29 cellular contexts compared by ENCODE assay signal in the genomic region with DNA sequence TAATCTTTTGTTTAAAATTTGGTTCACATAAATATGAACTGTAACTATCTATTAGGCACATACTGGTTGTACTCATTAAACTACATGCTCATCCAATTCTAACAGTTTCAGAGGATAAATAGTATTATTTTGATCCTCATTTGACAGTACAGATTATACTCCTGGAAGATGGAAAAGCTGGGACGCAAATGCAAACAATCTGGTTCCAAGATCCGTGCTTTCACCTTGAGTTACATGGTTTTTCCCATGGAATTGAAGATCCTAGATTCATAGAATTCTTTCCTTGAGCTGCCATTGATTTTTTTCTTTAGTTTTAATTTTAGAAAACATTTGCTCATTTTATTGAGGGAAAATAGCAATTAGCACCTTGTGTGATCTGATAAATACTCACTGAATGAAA.
"Had no signal": no experiment of that assay in that cellular context is flagged by ENCODE, and none has a peak within 500 bp of the region (broad histone marks: within the 10 kb centered on the region; RNA-seq: fewer than 3 reads in every experiment).

No MANE protein-coding gene starts in this region.

- H3K4me1 ChIP-seq: stomach, testis, transverse colon, upper lobe of right lung, uterus, vagina had no signal

- H3K4me1 Mint-ChIP-seq: stimulated activated effector memory CD8-positive, alpha-beta T cell treated with anti-CD3 and anti-CD28 coated beads, Interleukin-12 subunit alpha, Interleukin-12 subunit beta, amount 100 ng/mL, for 72 hours; stimulated activated memory B cell treated with anti-CD40 and anti-IgM and Interleukin-4, amounts not matched to agents 10 μg/mL and 1 μg/mL and 100 μg/mL, for 72 hours; stimulated activated naive B cell treated with anti-CD40 and anti-IgM and Interleukin-4, amounts not matched to agents 10 μg/mL and 1 μg/mL and 100 μg/mL, for 72 hours; stimulated activated naive CD8-positive, alpha-beta T cell treated with anti-CD3 and anti-CD28 coated beads, Interleukin-15, amount 100 ng/mL, for 72 hours had no signal

- H3K4me3 ChIP-seq: stomach, suprapubic skin, testis, thoracic aorta, thyroid gland, tibial artery, tibial nerve, transverse colon, upper lobe of left lung, upper lobe of right lung, uterus, vagina had no signal

- H3K27me3 Mint-ChIP-seq: stimulated activated memory B cell treated with anti-CD40 and anti-IgM and Interleukin-4, amounts not matched to agents 10 μg/mL and 1 μg/mL and 100 μg/mL, for 72 hours; stimulated activated naive B cell treated with anti-CD40 and anti-IgM and Interleukin-4, amounts not matched to agents 10 μg/mL and 1 μg/mL and 100 μg/mL, for 72 hours; stimulated activated naive CD8-positive, alpha-beta T cell treated with anti-CD3 and anti-CD28 coated beads, Interleukin-15, amount 100 ng/mL, for 72 hours; stimulated activated naive CD8-positive, alpha-beta T cell treated with anti-CD3 and anti-CD28 coated beads, Interleukin-15, Interleukin-2, amounts not matched to agents 100 ng/mL and 50 ng/mL, for 24 hours; type B pancreatic cell had no signal

- H3K27ac ChIP-seq: stomach, suprapubic skin, testis, thyroid gland, tibial artery, tibial nerve, transverse colon, upper lobe of left lung, upper lobe of right lung, uterus, vagina had no signal

- H3K9me3 ChIP-seq: stomach, suprapubic skin, testis, thoracic aorta, thyroid gland, tibial artery, tibial nerve, transverse colon, upper lobe of left lung, upper lobe of right lung, uterus, vagina had no signal

- H3K36me3 Mint-ChIP-seq: stimulated activated effector memory CD8-positive, alpha-beta T cell treated with anti-CD3 and anti-CD28 coated beads, Interleukin-12 subunit alpha, Interleukin-12 subunit beta, amount 100 ng/mL, for 72 hours; stimulated activated memory B cell treated with anti-CD40 and anti-IgM and Interleukin-4, amounts not matched to agents 10 μg/mL and 1 μg/mL and 100 μg/mL, for 72 hours; stimulated activated naive B cell treated with anti-CD40 and anti-IgM and Interleukin-4, amounts not matched to agents 10 μg/mL and 1 μg/mL and 100 μg/mL, for 72 hours; type B pancreatic cell had no signal

- H3K4me3 Mint-ChIP-seq: stimulated activated effector memory CD8-positive, alpha-beta T cell treated with anti-CD3 and anti-CD28 coated beads, Interleukin-12 subunit alpha, Interleukin-12 subunit beta, amount 100 ng/mL, for 72 hours; stimulated activated memory B cell treated with anti-CD40 and anti-IgM and Interleukin-4, amounts not matched to agents 10 μg/mL and 1 μg/mL and 100 μg/mL, for 72 hours; stimulated activated naive B cell treated with anti-CD40 and anti-IgM and Interleukin-4, amounts not matched to agents 10 μg/mL and 1 μg/mL and 100 μg/mL, for 72 hours; stimulated activated naive CD8-positive, alpha-beta T cell treated with anti-CD3 and anti-CD28 coated beads, Interleukin-15, amount 100 ng/mL, for 72 hours; stimulated activated naive CD8-positive, alpha-beta T cell treated with anti-CD3 and anti-CD28 coated beads, Interleukin-15, Interleukin-2, amounts not matched to agents 100 ng/mL and 50 ng/mL, for 24 hours; type B pancreatic cell had no signal

- FAIRE-seq: urothelium cell line had no signal

- H3K36me3 ChIP-seq: stomach, suprapubic skin, thoracic aorta, thyroid gland, tibial artery, tibial nerve, transverse colon, upper lobe of left lung, upper lobe of right lung, uterus, vagina had no signal

- H3K27ac Mint-ChIP-seq: stimulated activated effector memory CD8-positive, alpha-beta T cell treated with anti-CD3 and anti-CD28 coated beads, Interleukin-12 subunit alpha, Interleukin-12 subunit beta, amount 100 ng/mL, for 72 hours; stimulated activated memory B cell treated with anti-CD40 and anti-IgM and Interleukin-4, amounts not matched to agents 10 μg/mL and 1 μg/mL and 100 μg/mL, for 72 hours; stimulated activated naive B cell treated with anti-CD40 and anti-IgM and Interleukin-4, amounts not matched to agents 10 μg/mL and 1 μg/mL and 100 μg/mL, for 72 hours; stimulated activated naive CD8-positive, alpha-beta T cell treated with anti-CD3 and anti-CD28 coated beads, Interleukin-15, amount 100 ng/mL, for 72 hours; stimulated activated naive CD8-positive, alpha-beta T cell treated with anti-CD3 and anti-CD28 coated beads, Interleukin-15, Interleukin-2, amounts not matched to agents 100 ng/mL and 50 ng/mL, for 24 hours; type B pancreatic cell had no signal

- DNase-seq: stimulated activated CD4-positive, alpha-beta T cell treated with anti-CD3 and anti-CD28 coated beads, Interleukin-2, amount 100 ng/mL, for 48 hours; stimulated activated CD4-positive, alpha-beta T cell treated with anti-CD3 and anti-CD28 coated beads, Interleukin-4, amount 100 ng/mL, for 1 hour; stimulated activated CD4-positive, alpha-beta T cell treated with anti-CD3 and anti-CD28 coated beads, Interleukin-4, amount 100 ng/mL, for 24 hours; stimulated activated CD4-positive, alpha-beta T cell treated with anti-CD3 and anti-CD28 coated beads, Interleukin-4, amount 100 ng/mL, for 4 hours; stimulated activated CD8-positive, alpha-beta memory T cell treated with anti-CD3 and anti-CD28 coated beads, Interleukin-4, amount 100 ng/mL, for 48 hours; stimulated activated naive B cell treated with anti-CD40 and anti-IgM and Interleukin-4, amounts not matched to agents 10 μg/mL and 1 μg/mL and 100 μg/mL, for 72 hours; stimulated activated naive CD4-positive, alpha-beta T cell; stimulated activated naive CD4-positive, alpha-beta T cell treated with Interleukin-2 at 50 U/mL for 16 hours; stimulated activated naive CD8-positive, alpha-beta T cell treated with anti-CD3 and anti-CD28 coated beads, Interleukin-15, amount 100 ng/mL, for 72 hours; stimulated activated naive CD8-positive, alpha-beta T cell treated with anti-CD3 and anti-CD28 coated beads, Interleukin-15, Interleukin-2, amounts not matched to agents 100 U/mL and 50 U/mL, for 24 hours; stomach; substantia nigra; testis; thyroid gland; tibial artery; transverse colon; trophoblast cell; upper lobe of left lung; upper lobe of right lung; uterus had no signal

- H3K27me3 ChIP-seq: stomach, suprapubic skin, testis, thyroid gland, tibial artery, tibial nerve, transverse colon, upper lobe of left lung, upper lobe of right lung, uterus, vagina had no signal

- H3K9me3 Mint-ChIP-seq: stimulated activated naive B cell treated with anti-CD40 and anti-IgM and Interleukin-4, amounts not matched to agents 10 μg/mL and 1 μg/mL and 100 μg/mL, for 72 hours; stimulated activated naive CD8-positive, alpha-beta T cell treated with anti-CD3 and anti-CD28 coated beads, Interleukin-15, Interleukin-2, amounts not matched to agents 100 ng/mL and 50 ng/mL, for 24 hours; type B pancreatic cell had no signal
